Comparison of ENCODE assay signal across 10 cellular contexts in the genomic region with DNA sequence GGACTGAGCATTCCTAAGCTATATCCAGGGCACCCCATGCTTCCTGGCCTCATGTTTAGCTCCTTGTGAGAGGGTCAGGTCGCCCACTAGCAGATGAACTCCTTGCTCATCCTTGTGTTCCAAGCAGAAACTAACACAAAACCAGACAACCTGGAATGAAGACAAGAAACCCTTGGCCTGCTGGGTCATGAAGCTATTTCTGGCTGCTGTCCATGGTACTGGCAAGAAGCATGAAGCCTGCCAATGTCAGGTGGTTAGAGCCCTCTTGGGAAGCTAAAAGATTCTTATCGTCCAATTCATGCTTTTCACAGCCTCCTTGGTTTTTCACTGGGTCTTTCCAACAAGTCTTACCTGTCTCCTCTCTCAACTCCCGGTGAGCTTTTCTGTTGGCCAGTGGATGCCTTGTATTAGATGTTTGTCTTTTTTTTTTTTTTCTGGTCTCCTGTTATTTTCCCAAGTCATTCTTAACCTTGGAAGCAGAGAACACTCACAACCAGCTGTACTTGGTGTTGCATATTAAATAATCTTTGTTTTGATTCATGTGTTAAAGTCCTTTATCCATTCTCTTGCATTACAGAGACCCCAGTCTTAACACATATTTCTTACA.
DNase-seq lines count a peak whose midpoint lies in the region; ATAC-seq, FAIRE-seq and TF ChIP-seq lines count a peak whose summit lies in the region.
"Had no signal": no experiment of that assay in that cellular context is flagged by ENCODE, and none has a peak within 500 bp of the region (broad histone marks: within the 10 kb centered on the region; RNA-seq: fewer than 3 reads in every experiment).

No MANE protein-coding gene starts in this region.

- H3K36me3 ChIP-seq in Karpas-422 (ENCODE audit: insufficient read depth, low read length) (no peaks in the 10 kb centered on the region), astrocyte (ENCODE audit: insufficient read depth, low read length) (no peaks in the 10 kb centered on the region), liver (ENCODE audit: control insufficient read depth in 4 of 4, insufficient read depth in 3 of 4, low read depth in 1 of 4, low read length in 3 of 4) (no peaks in the 10 kb centered on the region)

- H3K9ac ChIP-seq in Karpas-422 (ENCODE audit: low read length) (no peak overlapping the region), astrocyte (ENCODE audit: low read length) (no peak overlapping the region), liver (ENCODE audit: low read depth in 1 of 2, low read length in 2 of 2) (no peak overlapping the region)

- H3K36me3 Mint-ChIP-seq in astrocyte (ENCODE audit: low read depth, unreplicated experiment) (no peaks in the 10 kb centered on the region), natural killer cell (no peaks in the 10 kb centered on the region)
- H3K36me3 Mint-ChIP-seq: mesothelial cell of epicardium had no signal

- peaks cover 6% of the 10 kb centered on the region for H3K9me3 ChIP-seq in Karpas-422 (ENCODE audit: low read length)
- H3K9me3 ChIP-seq in astrocyte (ENCODE audit: insufficient read depth, low read depth, low read length), result no peaks in the 10 kb centered on the region
- H3K9me3 ChIP-seq in liver (ENCODE audit: control insufficient read depth in 4 of 4, low read length in 3 of 4), result peaks cover 0 to 7% (median 3%) of the 10 kb centered on the region in 4 donors

- H3K27ac Mint-ChIP-seq in astrocyte (ENCODE audit: unreplicated experiment), result no peak overlapping the region
- H3K27ac Mint-ChIP-seq in natural killer cell, result no peak overlapping the region
- H3K27ac Mint-ChIP-seq: mesothelial cell of epicardium had no signal

- H3K27me3 Mint-ChIP-seq in astrocyte (ENCODE audit: low read depth, unreplicated experiment) (peaks cover 49% of the 10 kb centered on the region), natural killer cell (ENCODE audit: low read depth in 2 of 2) (peaks cover 10 to 21% of the 10 kb centered on the region in 2 donors)

- no peak for FAIRE-seq in astrocyte (lab: Jason Lieb, UNC)

- no peak overlapping the region for H3K4me3 Mint-ChIP-seq in astrocyte (ENCODE audit: unreplicated experiment)
- H3K4me3 Mint-ChIP-seq in natural killer cell, result no peak overlapping the region
- H3K4me3 Mint-ChIP-seq: mesothelial cell of epicardium had no signal

- no peak overlapping the region for H3K27ac ChIP-seq in Karpas-422 (ENCODE audit: low read length)
- H3K27ac ChIP-seq in astrocyte (ENCODE audit: low read depth, low read length), result no peak overlapping the region
- no peak overlapping the region for H3K27ac ChIP-seq in liver (ENCODE audit: low read depth in 1 of 2, low read length in 2 of 2)

- H3K9me2 ChIP-seq in Karpas-422 (replicated peaks; ENCODE audit: insufficient read depth, low read length), result no peaks in the 10 kb centered on the region

- ATAC-seq in left colon (no peak), natural killer cell (no peak)

- H3K79me2 ChIP-seq in Karpas-422 (ENCODE audit: low read length) (no peaks in the 10 kb centered on the region), astrocyte (ENCODE audit: insufficient read depth, low read length) (no peaks in the 10 kb centered on the region)

- H4K20me1 ChIP-seq in Karpas-422 (ENCODE audit: insufficient read depth, low read depth, low read length), result no peaks in the 10 kb centered on the region
- H4K20me1 ChIP-seq in astrocyte (ENCODE audit: insufficient read depth, low read length), result no peaks in the 10 kb centered on the region

- H3K4me2 ChIP-seq in Karpas-422 (ENCODE audit: low read depth, low read length, poor library complexity, severe bottlenecking) (no peak overlapping the region), astrocyte (ENCODE audit: low read length) (no peak overlapping the region)

- H3K9me3 Mint-ChIP-seq in astrocyte (ENCODE audit: unreplicated experiment) (no peaks in the 10 kb centered on the region), natural killer cell (peaks cover 4 to 5% of the 10 kb centered on the region in 2 donors)

- H3K27me3 ChIP-seq in Karpas-422 (ENCODE audit: low read length), result no peaks in the 10 kb centered on the region
- H3K27me3 ChIP-seq in astrocyte (ENCODE audit: insufficient read depth, low read length), result no peaks in the 10 kb centered on the region
- H3K27me3 ChIP-seq in liver (ENCODE audit: control insufficient read depth in 4 of 4, insufficient read depth in 4 of 4, low read length in 3 of 4), result peaks cover 0 to 5% (median under 1%) of the 10 kb centered on the region in 4 donors

- TF ChIP-seq CTCF in astrocyte (IDR thresholded peaks at IDR 0.05; ENCODE audit: insufficient read depth, low read depth, low read length) (no peak), liver (IDR thresholded peaks at IDR 0.05; ENCODE audit: low read depth, low read length, missing input control) (no peak), natural killer cell (IDR thresholded peaks at IDR 0.05) (no peak), GM10266 (IDR thresholded peaks at IDR 0.05; ENCODE audit: control insufficient read depth, insufficient read depth, low read depth, missing control alignments) (no peak)

- TF ChIP-seq RAD21 in liver (IDR thresholded peaks at IDR 0.05), result no peak

- DNase-seq in Caki2 (ENCODE audit: low read depth) (peak; percentile 47), Karpas-422 (peak; percentile 47), astrocyte (ENCODE audit: low read depth) (peak; percentile 51), left colon (no peak), NCI-H510A (lab: John Stamatoyannopoulos, UW) (no peak), natural killer cell (no peak), GM10266 (ENCODE audit: extremely low spot score) (no peak)
- DNase-seq: SHP77 treated with DMSO at 0.1 percent for 48 hours had no signal

- WGBS in liver, result 29% methylated on average over 3 of the region's 3 CpGs

- intact Hi-C loops in left colon (cut with DNase I, micrococcal nuclease) (no loop called here), natural killer cell (cut with micrococcal nuclease) (no loop called here)

- H3K4me3 ChIP-seq in Karpas-422 (ENCODE audit: low read length) (no peak overlapping the region), astrocyte (ENCODE audit: insufficient read depth, low read depth, low read length) (no peak overlapping the region), liver (ENCODE audit: low read depth in 1 of 3, low read length in 3 of 3) (no peak overlapping the region)

- H3K4me1 ChIP-seq in Karpas-422 (ENCODE audit: low read length), result peaks cover 12% of the 10 kb centered on the region; the same call in 1 of the 2 replicates
- H3K4me1 ChIP-seq in astrocyte (ENCODE audit: insufficient read depth, low read length), result peaks cover 15% of the 10 kb centered on the region
- H3K4me1 ChIP-seq in liver (ENCODE audit: control insufficient read depth in 4 of 4, insufficient read depth in 4 of 4, low read length in 3 of 4), result no peaks in the 10 kb centered on the region

- in situ Hi-C loops in Caki2 (cut with HindIII; ENCODE audit: low pct_unique_long_range_greater_than_20kb, low sequenced_read_pairs), result no loop called here

- no peaks in the 10 kb centered on the region for H3K4me1 Mint-ChIP-seq in astrocyte (ENCODE audit: low read depth, unreplicated experiment)
- H3K4me1 Mint-ChIP-seq in natural killer cell, result no peaks in the 10 kb centered on the region
- H3K4me1 Mint-ChIP-seq: mesothelial cell of epicardium had no signal

- H2AFZ ChIP-seq in Karpas-422 (ENCODE audit: low read length) (no peak overlapping the region), astrocyte (ENCODE audit: low read depth, low read length) (no peak overlapping the region)

TF ChIP-seq in liver, 16 proteins besides CTCF, POLR2A, EP300 and RAD21:
- TF ChIP-seq, protein P1, sequence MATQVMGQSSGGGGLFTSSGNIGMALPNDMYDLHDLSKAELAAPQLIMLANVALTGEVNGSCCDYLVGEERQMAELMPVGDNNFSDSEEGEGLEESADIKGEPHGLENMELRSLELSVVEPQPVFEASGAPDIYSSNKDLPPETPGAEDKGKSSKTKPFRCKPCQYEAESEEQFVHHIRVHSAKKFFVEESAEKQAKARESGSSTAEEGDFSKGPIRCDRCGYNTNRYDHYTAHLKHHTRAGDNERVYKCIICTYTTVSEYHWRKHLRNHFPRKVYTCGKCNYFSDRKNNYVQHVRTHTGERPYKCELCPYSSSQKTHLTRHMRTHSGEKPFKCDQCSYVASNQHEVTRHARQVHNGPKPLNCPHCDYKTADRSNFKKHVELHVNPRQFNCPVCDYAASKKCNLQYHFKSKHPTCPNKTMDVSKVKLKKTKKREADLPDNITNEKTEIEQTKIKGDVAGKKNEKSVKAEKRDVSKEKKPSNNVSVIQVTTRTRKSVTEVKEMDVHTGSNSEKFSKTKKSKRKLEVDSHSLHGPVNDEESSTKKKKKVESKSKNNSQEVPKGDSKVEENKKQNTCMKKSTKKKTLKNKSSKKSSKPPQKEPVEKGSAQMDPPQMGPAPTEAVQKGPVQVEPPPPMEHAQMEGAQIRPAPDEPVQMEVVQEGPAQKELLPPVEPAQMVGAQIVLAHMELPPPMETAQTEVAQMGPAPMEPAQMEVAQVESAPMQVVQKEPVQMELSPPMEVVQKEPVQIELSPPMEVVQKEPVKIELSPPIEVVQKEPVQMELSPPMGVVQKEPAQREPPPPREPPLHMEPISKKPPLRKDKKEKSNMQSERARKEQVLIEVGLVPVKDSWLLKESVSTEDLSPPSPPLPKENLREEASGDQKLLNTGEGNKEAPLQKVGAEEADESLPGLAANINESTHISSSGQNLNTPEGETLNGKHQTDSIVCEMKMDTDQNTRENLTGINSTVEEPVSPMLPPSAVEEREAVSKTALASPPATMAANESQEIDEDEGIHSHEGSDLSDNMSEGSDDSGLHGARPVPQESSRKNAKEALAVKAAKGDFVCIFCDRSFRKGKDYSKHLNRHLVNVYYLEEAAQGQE (IDR thresholded peaks at IDR 0.05), result peak; percentile 99
- TF ChIP-seq, protein P2, sequence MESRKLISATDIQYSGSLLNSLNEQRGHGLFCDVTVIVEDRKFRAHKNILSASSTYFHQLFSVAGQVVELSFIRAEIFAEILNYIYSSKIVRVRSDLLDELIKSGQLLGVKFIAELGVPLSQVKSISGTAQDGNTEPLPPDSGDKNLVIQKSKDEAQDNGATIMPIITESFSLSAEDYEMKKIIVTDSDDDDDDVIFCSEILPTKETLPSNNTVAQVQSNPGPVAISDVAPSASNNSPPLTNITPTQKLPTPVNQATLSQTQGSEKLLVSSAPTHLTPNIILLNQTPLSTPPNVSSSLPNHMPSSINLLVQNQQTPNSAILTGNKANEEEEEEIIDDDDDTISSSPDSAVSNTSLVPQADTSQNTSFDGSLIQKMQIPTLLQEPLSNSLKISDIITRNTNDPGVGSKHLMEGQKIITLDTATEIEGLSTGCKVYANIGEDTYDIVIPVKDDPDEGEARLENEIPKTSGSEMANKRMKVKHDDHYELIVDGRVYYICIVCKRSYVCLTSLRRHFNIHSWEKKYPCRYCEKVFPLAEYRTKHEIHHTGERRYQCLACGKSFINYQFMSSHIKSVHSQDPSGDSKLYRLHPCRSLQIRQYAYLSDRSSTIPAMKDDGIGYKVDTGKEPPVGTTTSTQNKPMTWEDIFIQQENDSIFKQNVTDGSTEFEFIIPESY (IDR thresholded peaks at IDR 0.05), result no peak
TF ChIP-seq in liver: peak in this region for 1.

Comparison
In these comparisons a context has a peak if more than half of its experiments do, and no peak if none do; other contexts are left out.
1. DNase-seq: peak in Caki2 (single experiment), Karpas-422 (single experiment) and astrocyte (single experiment); none in left colon (0 of 2), NCI-H510A (single experiment), natural killer cell (single experiment) and GM10266 (single experiment).